8 cellular contexts compared by ENCODE assay signal in genomic region chr11:126268708-126269579, GRCh38. TPM values are rescaled to one million over a fixed set of nuclear protein-coding genes. Genes with fewer than 3 reads are reported as not detected.
DNase-seq lines count a peak whose midpoint lies in the region; ATAC-seq and TF ChIP-seq lines count a peak whose summit lies in the region.

FOXRED1 (plus strand) TSS chr11:126269154; CDS start chr11:126269207, 53 bp downstream.
SRPRA (minus strand) TSS chr11:126268895; CDS start chr11:126268804, 91 bp downstream.

- ATAC-seq in GM19328 (IDR thresholded peaks at IDR 0.05; ENCODE audit: unreplicated experiment) (peak; percentile 99), HG03520 (IDR thresholded peaks at IDR 0.05; ENCODE audit: unreplicated experiment) (peak; percentile 99), left colon (peak; percentile 95)

- H3K27me3 Mint-ChIP-seq in activated CD4-positive, alpha-beta T cell treated with anti-CD3 and anti-CD28 coated beads, Interleukin-2, amount 10 ng/mL, durations not matched to agents 7 days and 5 days, result no peaks in the 10 kb centered on the region

- H3K27me3 ChIP-seq in BLaER1, result no peaks in the 10 kb centered on the region

- H3K4me3 Mint-ChIP-seq in activated CD4-positive, alpha-beta T cell treated with anti-CD3 and anti-CD28 coated beads, Interleukin-2, amount 10 ng/mL, durations not matched to agents 7 days and 5 days, result peak within 1 kb of the TSS; percentile 98

- no peak for TF ChIP-seq CTCF in coronary artery (IDR thresholded peaks at IDR 0.05)

- peak; percentile 100 for DNase-seq in NCI-H69 (lab: John Stamatoyannopoulos, UW)
- peak; percentile 100 for DNase-seq in activated CD4-positive, alpha-beta T cell treated with anti-CD3 and anti-CD28 coated beads, Interleukin-2, amount 10 ng/mL, durations not matched to agents 7 days and 5 days
- peak; percentile 100 for DNase-seq in coronary artery (ENCODE audit: low spot score)
- DNase-seq in left colon, result peak; percentile 100
- peak; percentile 100 for DNase-seq in stimulated activated CD4-positive, alpha-beta T cell treated with anti-CD3 and anti-CD28 coated beads, Interleukin-1b, Interleukin-23, amount 100 ng/mL, for 48 hours

- H3K4me3 ChIP-seq in BLaER1 (peak within 1 kb of the TSS; percentile 84), coronary artery (peak within 1 kb of the TSS; percentile 82)

- H4K20me1 ChIP-seq in BLaER1, result no peaks in the 10 kb centered on the region; the same call in 1 of the 2 replicates

- no peaks in the 10 kb centered on the region for H3K9me3 ChIP-seq in BLaER1

- POLR2A ChIA-PET in activated CD4-positive, alpha-beta T cell treated with anti-CD3 and anti-CD28 coated beads, Interleukin-2, amount 10 ng/mL, durations not matched to agents 7 days and 5 days (lab: Charles Lee), result interaction anchor here (0.7 kb wide), 1 partner anchor 13 kb away, joined by 3 read pairs; no protein-coding TSS in a partner anchor

- peak within 1 kb of the TSS; percentile 99 for H3K27ac Mint-ChIP-seq in activated CD4-positive, alpha-beta T cell treated with anti-CD3 and anti-CD28 coated beads, Interleukin-2, amount 10 ng/mL, durations not matched to agents 7 days and 5 days

- peak within 1 kb of the TSS; percentile 92 for H3K27ac ChIP-seq in BLaER1
- peak within 1 kb of the TSS; percentile 68 to 90 for H3K27ac ChIP-seq in coronary artery

- peaks cover 24% of the 10 kb centered on the region for H3K4me1 ChIP-seq in BLaER1

- H3K36me3 ChIP-seq in BLaER1, result peaks cover 65% of the 10 kb centered on the region

- H3K4me2 ChIP-seq in BLaER1, result peak within 1 kb of the TSS; percentile 95

- H3K9me3 Mint-ChIP-seq in activated CD4-positive, alpha-beta T cell treated with anti-CD3 and anti-CD28 coated beads, Interleukin-2, amount 10 ng/mL, durations not matched to agents 7 days and 5 days, result no peaks in the 10 kb centered on the region

- H3K9ac ChIP-seq in BLaER1, result peak within 1 kb of the TSS; percentile 94

- H3K36me3 Mint-ChIP-seq in activated CD4-positive, alpha-beta T cell treated with anti-CD3 and anti-CD28 coated beads, Interleukin-2, amount 10 ng/mL, durations not matched to agents 7 days and 5 days (ENCODE audit: low read depth), result peaks cover 51% of the 10 kb centered on the region

- H3K4me1 Mint-ChIP-seq in activated CD4-positive, alpha-beta T cell treated with anti-CD3 and anti-CD28 coated beads, Interleukin-2, amount 10 ng/mL, durations not matched to agents 7 days and 5 days, result peaks cover 44% of the 10 kb centered on the region

- CTCF ChIA-PET in activated CD4-positive, alpha-beta T cell treated with anti-CD3 and anti-CD28 coated beads, Interleukin-2, amount 10 ng/mL, durations not matched to agents 7 days and 5 days (lab: Charles Lee), result interaction anchor here (1.6 to 1.9 kb wide), 2 partner anchors 10 to 50 kb away, joined by 3 to 7 read pairs; no protein-coding TSS in a partner anchor

- intact Hi-C loops in left colon (cut with DNase I, micrococcal nuclease), result no loop called here

RNA-seq across cellular contexts. Expression of gene FOXRED1, which starts in this region (rescaled TPM):
- 10 to 100 TPM; 34.8 to 43.4 TPM for total RNA-seq in activated CD4-positive, alpha-beta T cell treated with anti-CD3 and anti-CD28 coated beads, Interleukin-2, amount 10 ng/mL, durations not matched to agents 7 days and 5 days
- total RNA-seq in left colon, result 10 to 100 TPM; 25.5 to 35.7 TPM

RNA-seq across cellular contexts. Expression of gene SRPRA, which starts in this region (rescaled TPM):
- total RNA-seq in activated CD4-positive, alpha-beta T cell treated with anti-CD3 and anti-CD28 coated beads, Interleukin-2, amount 10 ng/mL, durations not matched to agents 7 days and 5 days, result 100 to 1,000 TPM; 107 to 110 TPM
- 10 to 100 TPM; 75.5 to 82.6 TPM for total RNA-seq in left colon

Comparison
In these comparisons a context has a peak if more than half of its experiments do, and no peak if none do; other contexts are left out.
1. Peak in every context shown above with its lines: DNase-seq, ATAC-seq, H3K4me3 ChIP-seq and H3K27ac ChIP-seq.